Comparison of ENCODE assay signal across 5 cellular contexts in genomic region chr1:212388985-212389716, GRCh38.
"Had no signal": no experiment of that assay in that cellular context is flagged by ENCODE, and none has a peak within 500 bp of the region (broad histone marks: within the 10 kb centered on the region; RNA-seq: fewer than 3 reads in every experiment).

No MANE protein-coding gene starts in this region.

- H3K27ac Mint-ChIP-seq: GM23338, HFFc6 had no signal

- ATAC-seq: GM23338 had no signal

- DNase-seq: H9, HCEC 1CT, HFFc6, IMR-90 had no signal

- H3K4me1 Mint-ChIP-seq: GM23338 had no signal

- H3K4me3 Mint-ChIP-seq: GM23338, H9, HFFc6 had no signal
